In the genomic region with DNA sequence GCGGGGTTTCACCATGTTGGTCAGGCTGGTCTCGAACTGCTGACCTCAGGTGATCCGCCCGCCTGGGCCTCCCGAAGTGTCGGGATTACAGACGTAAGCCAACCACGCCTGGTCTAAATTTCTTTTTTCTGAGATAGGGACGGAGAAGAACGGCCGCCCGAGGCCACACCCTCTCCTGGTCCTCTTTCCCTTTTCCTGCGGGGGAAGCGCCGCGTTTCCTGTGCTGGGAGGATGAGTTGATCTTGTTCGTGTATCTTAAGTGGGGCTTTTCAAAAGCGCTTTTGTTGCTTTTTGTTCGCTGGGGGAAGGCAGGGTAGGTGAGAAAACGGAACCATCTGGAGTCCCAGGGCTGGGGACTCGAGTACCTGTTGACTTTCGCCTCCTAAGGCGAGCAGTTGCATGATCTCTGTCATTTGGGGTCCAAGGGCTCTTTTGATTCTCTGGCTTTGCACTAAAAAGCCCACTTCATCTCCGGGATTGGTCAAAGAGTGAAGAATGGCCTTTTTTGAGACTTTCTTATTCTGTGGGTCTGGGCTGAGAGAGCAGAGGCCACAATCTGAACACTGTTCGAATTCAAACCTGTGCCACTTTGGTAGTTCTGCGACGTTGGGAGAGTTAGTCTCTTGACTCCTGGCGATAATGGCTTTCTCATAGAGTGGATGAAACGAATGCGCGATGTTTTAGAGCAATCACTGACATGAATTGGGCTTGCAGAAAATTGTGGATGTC, we compare ENCODE assay signal across 8 cellular contexts. TPM values are rescaled to one million over a fixed set of nuclear protein-coding genes. Genes with fewer than 3 reads are reported as not detected.
A peak's percentile ranks its signal among the peaks of the same experiment; 100 is the strongest.
DNase-seq lines count a peak whose midpoint lies in the region; ATAC-seq, FAIRE-seq and TF ChIP-seq lines count a peak whose summit lies in the region.

No MANE protein-coding gene starts in this region.

- intact Hi-C loops in GM12878 (cut with micrococcal nuclease; ENCODE audit: unreplicated experiment), result loop anchor here (5.0 to 10.0 kb wide), 2 partner anchors 184 to 694 kb away; a partner anchor contains a TSS

- POLR2A ChIA-PET in GM12878 (lab: Charles Lee), result interaction anchor here (0.5 to 2.5 kb wide), 8 partner anchors 20 to 693 kb away, joined by 3 to 26 read pairs (median 6); a partner anchor contains a TSS

- peak overlapping the region; percentile 87 for H3K4me2 ChIP-seq in GM12878 (ENCODE audit: control insufficient read depth, insufficient read depth)

- RAD21 ChIA-PET in GM12878 (lab: Charles Lee; ENCODE audit: unreplicated experiment), result interaction anchor here (0.7 to 2.6 kb wide), 4 partner anchors 21 to 108 kb away, joined by 3 to 20 read pairs (median 8); a partner anchor contains a TSS

- peak overlapping the region; percentile 91 for H3K9ac ChIP-seq in GM12878 (ENCODE audit: control insufficient read depth, insufficient read depth, low read length)

- no peaks in the 10 kb centered on the region for H3K27me3 ChIP-seq in GM12878 (replicated peaks in 1 of 2; ENCODE audit: control insufficient read depth in 2 of 2, insufficient read depth in 2 of 2, low read length in 1 of 2)

- TF ChIP-seq EP300 in GM12878 (IDR thresholded peaks at IDR 0.05; ENCODE audit: borderline replicate concordance in 1 of 2, control insufficient read depth in 1 of 2, low read depth in 2 of 2, low read length in 2 of 2), result no peak

- 1% methylated on average over 31 of the region's 31 CpGs for WGBS in GM12878 (ENCODE audit: insufficient coverage, insufficient replicate concordance, low lambda C conversion rate, missing lambda C conversion rate)

- ATAC-seq in GM12878 (0 out of 3 replicates have a peak, but pooled peaks have one; percentile 0), HG03095 (IDR thresholded peaks at IDR 0.05; ENCODE audit: unreplicated experiment) (no peak), HG02610 (IDR thresholded peaks at IDR 0.05; ENCODE audit: unreplicated experiment) (no peak)

- TF ChIP-seq CTCF in GM12864 (IDR thresholded peaks at IDR 0.05; ENCODE audit: low read depth, low read length, missing control alignments), result no peak
- TF ChIP-seq CTCF in GM12878 (IDR thresholded peaks at IDR 0.05 in 2 of 3, conservative IDR thresholded peaks at IDR 0.05 in 1 of 3; ENCODE audit: control insufficient read depth in 2 of 3, extremely low read depth in 1 of 3, insufficient read depth in 1 of 3, low read depth in 3 of 3, low read length in 3 of 3), result no peak

- SMC1A ChIA-PET in GM12878 (lab: Charles Lee; ENCODE audit: uncharacterized antibody, unreplicated experiment), result interaction anchor here (0.7 to 2.1 kb wide), 5 partner anchors 21 to 688 kb away, joined by 3 to 6 read pairs (median 5); a partner anchor contains a TSS

- CTCF ChIA-PET in GM12878 (lab: Yijun Ruan, JAX), result interaction anchor here (1.2 to 2.5 kb wide), 3 partner anchors 22 to 201 kb away, joined by 4 to 13 read pairs (median 6); a partner anchor contains a TSS

- H3K36me3 ChIP-seq in GM12878 (ENCODE audit: control insufficient read depth in 2 of 2, insufficient read depth in 2 of 2, low read length in 1 of 2), result peaks cover 18 to 23% of the 10 kb centered on the region in 2 experiments

- TF ChIP-seq POLR2A in GM12878 (IDR thresholded peaks at IDR 0.05; ENCODE audit: low read depth, low read length) (peak; percentile 53; the same call in 1 of the 2 replicates), GM12892 (IDR thresholded peaks at IDR 0.05; ENCODE audit: low read depth, low read length) (no peak)

- in situ Hi-C loops in GM12878 (cut with MboI), result no loop called here

- peaks cover 22% of the 10 kb centered on the region for H3K4me1 ChIP-seq in GM12878 (ENCODE audit: control insufficient read depth, insufficient read depth, low read length)

- peak overlapping the region; percentile 98 for H3K27ac ChIP-seq in GM12878 (ENCODE audit: control insufficient read depth, insufficient read depth)

- H3K4me3 ChIP-seq in GM12864 (ENCODE audit: low read depth, low read length) (peak overlapping the region; percentile 88), GM12878 (peak overlapping the region; percentile 87)

- peaks cover 66% of the 10 kb centered on the region for H3K79me2 ChIP-seq in GM12878 (ENCODE audit: control insufficient read depth, insufficient read depth, low read length)

- TF ChIP-seq RAD21 in GM12878 (IDR thresholded peaks at IDR 0.05; ENCODE audit: insufficient read depth, low read depth, low read length), result no peak

- DNase-seq in GM12864 (ENCODE audit: low read depth) (no peak), OCI-M1 (lab: John Stamatoyannopoulos, UW) (peak; percentile 78), GM12878 (ENCODE audit: low read depth, low spot score) (no peak), kidney glomerular epithelial cell (lab: John Stamatoyannopoulos, UW) (peak; percentile 17), GM12892 (ENCODE audit: insufficient read length) (no peak)
- peak; percentile 62 for DNase-seq in stimulated activated CD8-positive, alpha-beta memory T cell treated with anti-CD3 and anti-CD28 coated beads, Interleukin-4, amount 100 ng/mL, for 48 hours

- FAIRE-seq in GM12878 (lab: Jason Lieb, UNC) (no peak), GM12892 (lab: Jason Lieb, UNC) (no peak)

- H2AFZ ChIP-seq in GM12878 (ENCODE audit: control insufficient read depth, low read depth, low read length), result no peak overlapping the region

- H3K9me3 ChIP-seq in GM12878 (replicated peaks; ENCODE audit: control insufficient read depth, insufficient read depth, low read length), result 0 out of 3 replicates have a peak, but pooled peaks cover 1% of the 10 kb centered on the region

- peaks cover 26% of the 10 kb centered on the region for H4K20me1 ChIP-seq in GM12878 (ENCODE audit: control insufficient read depth, insufficient read depth)

- BruUV-seq in GM12878 (replicated peaks; lab: Mats Ljungman, UMichigan), result TSS peak; percentile 52

RNA-seq across cellular contexts. Expression of a gene that starts 1.3 kb away (rescaled TPM):
- total RNA-seq in GM12878 (2013; cell fraction: nucleolus; rRNA removed), result 304 and 315 TPM in 2 replicates
- total RNA-seq in GM12878 (2014; rRNA removed) (40.1 and 47.3 TPM in 2 replicates), GM12878 (2014; rRNA removed; fragmentation: Illumina TruSeq; extraction: Trizol) (69.6 and 69.8 TPM in 2 replicates), GM12878 (2021) (509 and 521 TPM in 2 replicates)
- 475 TPM for polyA plus RNA-seq in GM12878 (2011; ENCODE audit: low read depth)
- polyA plus RNA-seq in GM12878 (2011; rRNA removed) (243 and 327 TPM in 2 replicates), GM12878 (2014; fragmentation: Illumina TruSeq; extraction: Trizol) (366 and 389 TPM in 2 replicates), GM12878 (2014; fragmentation: Nextera tagmentation; extraction: Ambion mirVana) (100 to 1,000 TPM in 1 of 2 experiments, 10 to 100 TPM in 1; 46.8 to 131 TPM), GM12878 (2014; rRNA removed) (480 and 547 TPM in 2 replicates), GM12878 (2016; fragmentation: Nextera tagmentation; extraction: Ambion mirVana) (100 to 1,000 TPM; 366 to 437 TPM)
- 186 and 237 TPM in 2 replicates for polyA plus RNA-seq in GM12878 (2011; cell fraction: cytosol; rRNA removed)
- polyA plus RNA-seq in GM12878 (2011; cell fraction: nucleus; rRNA removed), result 505 and 935 TPM in 2 replicates
- 371 and 917 TPM in 2 replicates for polyA plus RNA-seq in GM12878 (2012)
- polyA minus RNA-seq in GM12878 (2011; rRNA and poly(A)+ RNA removed), result 116 and 126 TPM in 2 replicates
- 108 and 169 TPM in 2 replicates for polyA minus RNA-seq in GM12878 (2011; cell fraction: cytosol; rRNA and poly(A)+ RNA removed)
- polyA minus RNA-seq in GM12878 (2011; cell fraction: nucleus; rRNA and poly(A)+ RNA removed), result 148 and 252 TPM in 2 replicates
- polyA plus RNA-seq in GM12892 (2012; ENCODE audit: missing spikeins), result 329 TPM

RNA-seq across cellular contexts. Expression of a gene that starts 21.3 kb away (rescaled TPM):
- total RNA-seq in GM12878 (2013; cell fraction: nucleolus; rRNA removed), result 3.2 and 5.1 TPM in 2 replicates
- total RNA-seq in GM12878 (2014; rRNA removed), result 65.7 and 81.4 TPM in 2 replicates
- 32.0 and 32.2 TPM in 2 replicates for total RNA-seq in GM12878 (2014; rRNA removed; fragmentation: Illumina TruSeq; extraction: Trizol)
- total RNA-seq in GM12878 (2021), result 59.5 and 65.7 TPM in 2 replicates
- polyA plus RNA-seq in GM12878 (2011; ENCODE audit: low read depth), result 10.6 TPM
- polyA plus RNA-seq in GM12878 (2011; rRNA removed), result 11.9 and 26.9 TPM in 2 replicates
- 41.7 and 76.2 TPM in 2 replicates for polyA plus RNA-seq in GM12878 (2011; cell fraction: cytosol; rRNA removed)
- polyA plus RNA-seq in GM12878 (2011; cell fraction: nucleus; rRNA removed), result 43.4 and 46.9 TPM in 2 replicates
- 34.9 and 40.3 TPM in 2 replicates for polyA plus RNA-seq in GM12878 (2012)
- polyA plus RNA-seq in GM12878 (2014; fragmentation: Illumina TruSeq; extraction: Trizol), result 2.0 and 18.3 TPM in 2 replicates
- polyA plus RNA-seq in GM12878 (2014; fragmentation: Nextera tagmentation; extraction: Ambion mirVana), result 10 to 100 TPM in 1 of 2 experiments, 1 to 10 TPM in 1; 5.1 to 14.9 TPM
- polyA plus RNA-seq in GM12878 (2014; rRNA removed), result 94.1 and 106 TPM in 2 replicates
- 10 to 100 TPM; 61.5 to 70.9 TPM for polyA plus RNA-seq in GM12878 (2016; fragmentation: Nextera tagmentation; extraction: Ambion mirVana)
- polyA minus RNA-seq in GM12878 (2011; rRNA and poly(A)+ RNA removed), result 8.2 and 21.7 TPM in 2 replicates
- 13.0 and 15.6 TPM in 2 replicates for polyA minus RNA-seq in GM12878 (2011; cell fraction: cytosol; rRNA and poly(A)+ RNA removed)
- polyA minus RNA-seq in GM12878 (2011; cell fraction: nucleus; rRNA and poly(A)+ RNA removed), result 5.7 and 7.5 TPM in 2 replicates
- polyA plus RNA-seq in GM12892 (2012; ENCODE audit: missing spikeins), result 15.2 TPM

RNA-seq across cellular contexts. Expression of a gene that starts 31.4 kb away (rescaled TPM):
- not detected in 2 replicates for total RNA-seq in GM12878 (2013; cell fraction: nucleolus; rRNA removed)
- total RNA-seq in GM12878 (2014; rRNA removed) (0.11 and 0.44 TPM in 2 replicates), GM12878 (2014; rRNA removed; fragmentation: Illumina TruSeq; extraction: Trizol) (0.13 TPM in 1 of 2 replicates, not detected in the other), GM12878 (2021) (0.46 TPM in 1 of 2 replicates, not detected in the other)
- polyA plus RNA-seq in GM12878 (2011; ENCODE audit: low read depth), result not detected
- polyA plus RNA-seq in GM12878 (2011; rRNA removed) (0.11 and 0.17 TPM in 2 replicates), GM12878 (2014; fragmentation: Illumina TruSeq; extraction: Trizol) (not detected in 2 replicates), GM12878 (2014; fragmentation: Nextera tagmentation; extraction: Ambion mirVana) (not detected), GM12878 (2014; rRNA removed) (0.20 and 0.47 TPM in 2 replicates), GM12878 (2016; fragmentation: Nextera tagmentation; extraction: Ambion mirVana) (1 to 10 TPM in 1 of 2 experiments, under 1 TPM in 1; 0.17 to 1.1 TPM)
- 0.24 and 0.25 TPM in 2 replicates for polyA plus RNA-seq in GM12878 (2011; cell fraction: cytosol; rRNA removed)
- 0.15 and 0.72 TPM in 2 replicates for polyA plus RNA-seq in GM12878 (2011; cell fraction: nucleus; rRNA removed)
- 0.20 and 0.21 TPM in 2 replicates for polyA plus RNA-seq in GM12878 (2012)
- 0.52 TPM in 1 of 2 replicates, not detected in the other for polyA minus RNA-seq in GM12878 (2011; rRNA and poly(A)+ RNA removed)
- 2.0 TPM in 1 of 2 replicates, not detected in the other for polyA minus RNA-seq in GM12878 (2011; cell fraction: cytosol; rRNA and poly(A)+ RNA removed)
- 1.2 TPM in 1 of 2 replicates, not detected in the other for polyA minus RNA-seq in GM12878 (2011; cell fraction: nucleus; rRNA and poly(A)+ RNA removed)
- polyA plus RNA-seq in GM12892 (2012; ENCODE audit: missing spikeins), result 0.28 TPM

RNA-seq across cellular contexts. Expression of a gene that starts 32.7 kb away (rescaled TPM):
- 0.08 TPM in 1 of 2 replicates, not detected in the other for total RNA-seq in GM12878 (2013; cell fraction: nucleolus; rRNA removed)
- total RNA-seq in GM12878 (2014; rRNA removed) (0.33 and 0.56 TPM in 2 replicates), GM12878 (2014; rRNA removed; fragmentation: Illumina TruSeq; extraction: Trizol) (0.13 and 0.14 TPM in 2 replicates), GM12878 (2021) (1.0 and 1.2 TPM in 2 replicates)
- not detected for polyA plus RNA-seq in GM12878 (2011; ENCODE audit: low read depth)
- polyA plus RNA-seq in GM12878 (2011; rRNA removed) (not detected in 2 replicates), GM12878 (2014; fragmentation: Illumina TruSeq; extraction: Trizol) (0.10 TPM in 1 of 2 replicates, not detected in the other), GM12878 (2014; fragmentation: Nextera tagmentation; extraction: Ambion mirVana) (under 1 TPM; 0.03 to 0.26 TPM), GM12878 (2014; rRNA removed) (0.29 and 0.36 TPM in 2 replicates), GM12878 (2016; fragmentation: Nextera tagmentation; extraction: Ambion mirVana) (under 1 TPM; 0.19 to 0.23 TPM)
- 0.01 and 0.02 TPM in 2 replicates for polyA plus RNA-seq in GM12878 (2011; cell fraction: cytosol; rRNA removed)
- polyA plus RNA-seq in GM12878 (2011; cell fraction: nucleus; rRNA removed), result 0.01 TPM in 1 of 2 replicates, not detected in the other
- polyA plus RNA-seq in GM12878 (2012), result 0.08 and 0.15 TPM in 2 replicates
- polyA minus RNA-seq in GM12878 (2011; rRNA and poly(A)+ RNA removed), result not detected in 2 replicates
- not detected in 2 replicates for polyA minus RNA-seq in GM12878 (2011; cell fraction: cytosol; rRNA and poly(A)+ RNA removed)
- not detected in 2 replicates for polyA minus RNA-seq in GM12878 (2011; cell fraction: nucleus; rRNA and poly(A)+ RNA removed)
- 0.06 TPM for polyA plus RNA-seq in GM12892 (2012; ENCODE audit: missing spikeins)

RNA-seq across cellular contexts. Expression of a gene that starts 35.7 kb away (rescaled TPM):
- total RNA-seq in GM12878 (2013; cell fraction: nucleolus; rRNA removed), result not detected in 2 replicates
- total RNA-seq in GM12878 (2014; rRNA removed) (not detected in 2 replicates), GM12878 (2014; rRNA removed; fragmentation: Illumina TruSeq; extraction: Trizol) (not detected in 2 replicates), GM12878 (2021) (not detected in 2 replicates)
- not detected for polyA plus RNA-seq in GM12878 (2011; ENCODE audit: low read depth)
- polyA plus RNA-seq in GM12878 (2011; rRNA removed) (not detected in 2 replicates), GM12878 (2014; fragmentation: Illumina TruSeq; extraction: Trizol) (not detected in 2 replicates), GM12878 (2014; fragmentation: Nextera tagmentation; extraction: Ambion mirVana) (not detected), GM12878 (2014; rRNA removed) (not detected in 2 replicates), GM12878 (2016; fragmentation: Nextera tagmentation; extraction: Ambion mirVana) (not detected)
- polyA plus RNA-seq in GM12878 (2011; cell fraction: cytosol; rRNA removed), result not detected in 2 replicates
- polyA plus RNA-seq in GM12878 (2011; cell fraction: nucleus; rRNA removed), result not detected in 2 replicates
- polyA plus RNA-seq in GM12878 (2012), result not detected in 2 replicates
- not detected in 2 replicates for polyA minus RNA-seq in GM12878 (2011; rRNA and poly(A)+ RNA removed)
- not detected in 2 replicates for polyA minus RNA-seq in GM12878 (2011; cell fraction: cytosol; rRNA and poly(A)+ RNA removed)
- polyA minus RNA-seq in GM12878 (2011; cell fraction: nucleus; rRNA and poly(A)+ RNA removed), result not detected in 2 replicates
- polyA plus RNA-seq in GM12892 (2012; ENCODE audit: missing spikeins), result not detected

Comparison
In these comparisons a context has a peak if more than half of its experiments do, and no peak if none do; other contexts are left out.
1. DNase-seq: peak in OCI-M1 (single experiment), kidney glomerular epithelial cell (single experiment) and stimulated activated CD8-positive, alpha-beta memory T cell treated with anti-CD3 and anti-CD28 coated beads, Interleukin-4, amount 100 ng/mL, for 48 hours (single experiment); none in GM12864 (single experiment), GM12878 (single experiment) and GM12892 (single experiment).